1 cellular context compared by ENCODE assay signal in the genomic region with DNA sequence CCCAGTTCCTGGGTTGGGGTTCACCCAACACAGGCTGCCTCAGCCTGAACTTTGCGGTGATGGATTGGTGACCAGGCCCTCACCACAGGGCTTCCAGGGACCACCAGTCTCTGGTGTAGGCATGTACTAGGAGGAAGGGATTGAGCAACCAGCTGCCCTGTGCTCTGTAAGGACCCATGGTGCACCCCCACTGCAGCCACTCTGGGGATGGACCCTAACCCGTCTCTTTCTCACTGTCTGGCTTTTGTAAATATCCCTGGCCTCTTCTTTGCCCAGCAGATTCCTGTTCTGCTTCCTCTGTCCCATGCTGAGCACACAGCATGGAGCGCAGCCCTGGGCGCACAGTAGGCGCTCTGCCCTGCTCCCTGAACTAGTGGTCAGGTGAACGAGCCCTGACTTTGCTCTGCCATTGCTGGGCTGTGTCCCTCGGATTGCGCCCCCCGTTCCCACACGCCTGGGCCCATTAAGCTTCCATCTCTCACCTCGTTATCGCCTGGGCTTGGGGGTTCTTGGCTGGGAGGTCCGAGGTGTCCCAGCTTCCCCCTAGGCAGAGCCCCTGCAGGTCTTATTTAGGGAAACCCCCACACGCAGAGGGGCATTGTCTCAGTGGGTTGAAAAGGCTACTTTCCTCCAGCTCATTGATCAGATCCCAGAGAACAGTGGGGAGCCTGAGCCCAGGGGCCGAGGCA.
TF ChIP-seq lines count a peak whose summit lies in the region.

No MANE protein-coding gene starts in this region.

TF ChIP-seq in HepG2, 621 proteins besides CTCF, POLR2A, EP300 and RAD21 (continued from another document):
- TF ChIP-seq, protein P1, sequence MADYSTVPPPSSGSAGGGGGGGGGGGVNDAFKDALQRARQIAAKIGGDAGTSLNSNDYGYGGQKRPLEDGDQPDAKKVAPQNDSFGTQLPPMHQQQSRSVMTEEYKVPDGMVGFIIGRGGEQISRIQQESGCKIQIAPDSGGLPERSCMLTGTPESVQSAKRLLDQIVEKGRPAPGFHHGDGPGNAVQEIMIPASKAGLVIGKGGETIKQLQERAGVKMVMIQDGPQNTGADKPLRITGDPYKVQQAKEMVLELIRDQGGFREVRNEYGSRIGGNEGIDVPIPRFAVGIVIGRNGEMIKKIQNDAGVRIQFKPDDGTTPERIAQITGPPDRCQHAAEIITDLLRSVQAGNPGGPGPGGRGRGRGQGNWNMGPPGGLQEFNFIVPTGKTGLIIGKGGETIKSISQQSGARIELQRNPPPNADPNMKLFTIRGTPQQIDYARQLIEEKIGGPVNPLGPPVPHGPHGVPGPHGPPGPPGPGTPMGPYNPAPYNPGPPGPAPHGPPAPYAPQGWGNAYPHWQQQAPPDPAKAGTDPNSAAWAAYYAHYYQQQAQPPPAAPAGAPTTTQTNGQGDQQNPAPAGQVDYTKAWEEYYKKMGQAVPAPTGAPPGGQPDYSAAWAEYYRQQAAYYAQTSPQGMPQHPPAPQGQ (CRISPR knock-in tag; IDR thresholded peaks at IDR 0.05; ENCODE audit: borderline replicate concordance) = no peak
- TF ChIP-seq, protein P2, sequence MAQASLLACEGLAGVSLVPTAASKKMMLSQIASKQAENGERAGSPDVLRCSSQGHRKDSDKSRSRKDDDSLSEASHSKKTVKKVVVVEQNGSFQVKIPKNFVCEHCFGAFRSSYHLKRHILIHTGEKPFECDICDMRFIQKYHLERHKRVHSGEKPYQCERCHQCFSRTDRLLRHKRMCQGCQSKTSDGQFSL (CRISPR knock-in tag; IDR thresholded peaks at IDR 0.05) = peak; percentile 62; the same call in 1 of the 2 replicates
- TF ChIP-seq, protein P3, sequence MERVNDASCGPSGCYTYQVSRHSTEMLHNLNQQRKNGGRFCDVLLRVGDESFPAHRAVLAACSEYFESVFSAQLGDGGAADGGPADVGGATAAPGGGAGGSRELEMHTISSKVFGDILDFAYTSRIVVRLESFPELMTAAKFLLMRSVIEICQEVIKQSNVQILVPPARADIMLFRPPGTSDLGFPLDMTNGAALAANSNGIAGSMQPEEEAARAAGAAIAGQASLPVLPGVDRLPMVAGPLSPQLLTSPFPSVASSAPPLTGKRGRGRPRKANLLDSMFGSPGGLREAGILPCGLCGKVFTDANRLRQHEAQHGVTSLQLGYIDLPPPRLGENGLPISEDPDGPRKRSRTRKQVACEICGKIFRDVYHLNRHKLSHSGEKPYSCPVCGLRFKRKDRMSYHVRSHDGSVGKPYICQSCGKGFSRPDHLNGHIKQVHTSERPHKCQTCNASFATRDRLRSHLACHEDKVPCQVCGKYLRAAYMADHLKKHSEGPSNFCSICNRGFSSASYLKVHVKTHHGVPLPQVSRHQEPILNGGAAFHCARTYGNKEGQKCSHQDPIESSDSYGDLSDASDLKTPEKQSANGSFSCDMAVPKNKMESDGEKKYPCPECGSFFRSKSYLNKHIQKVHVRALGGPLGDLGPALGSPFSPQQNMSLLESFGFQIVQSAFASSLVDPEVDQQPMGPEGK (CRISPR knock-in tag; IDR thresholded peaks at IDR 0.05) = no peak
- no peak for TF ChIP-seq HOXA7 (CRISPR knock-in tag; IDR thresholded peaks at IDR 0.05)
- no peak for TF ChIP-seq ZNF30 (CRISPR knock-in tag; IDR thresholded peaks at IDR 0.05)
- TF ChIP-seq EHMT2 (IDR thresholded peaks at IDR 0.05; ENCODE audit: borderline replicate concordance, low read depth, low read length) = no peak
- TF ChIP-seq, protein P4, sequence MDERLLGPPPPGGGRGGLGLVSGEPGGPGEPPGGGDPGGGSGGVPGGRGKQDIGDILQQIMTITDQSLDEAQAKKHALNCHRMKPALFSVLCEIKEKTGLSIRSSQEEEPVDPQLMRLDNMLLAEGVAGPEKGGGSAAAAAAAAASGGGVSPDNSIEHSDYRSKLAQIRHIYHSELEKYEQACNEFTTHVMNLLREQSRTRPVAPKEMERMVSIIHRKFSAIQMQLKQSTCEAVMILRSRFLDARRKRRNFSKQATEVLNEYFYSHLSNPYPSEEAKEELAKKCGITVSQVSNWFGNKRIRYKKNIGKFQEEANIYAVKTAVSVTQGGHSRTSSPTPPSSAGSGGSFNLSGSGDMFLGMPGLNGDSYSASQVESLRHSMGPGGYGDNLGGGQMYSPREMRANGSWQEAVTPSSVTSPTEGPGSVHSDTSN (CRISPR knock-in tag; IDR thresholded peaks at IDR 0.05) = no peak
- TF ChIP-seq ZNF335 (CRISPR knock-in tag; IDR thresholded peaks at IDR 0.05) = no peak
- TF ChIP-seq ZNF7 (CRISPR knock-in tag; IDR thresholded peaks at IDR 0.05) = peak; percentile 73; the same call in 1 of the 2 replicates
- no peak for TF ChIP-seq PAX8 (CRISPR knock-in tag; IDR thresholded peaks at IDR 0.05; ENCODE audit: borderline replicate concordance)
- TF ChIP-seq ZBTB1 (CRISPR knock-in tag; IDR thresholded peaks at IDR 0.05; ENCODE audit: borderline replicate concordance) = no peak
- TF ChIP-seq, protein P5, sequence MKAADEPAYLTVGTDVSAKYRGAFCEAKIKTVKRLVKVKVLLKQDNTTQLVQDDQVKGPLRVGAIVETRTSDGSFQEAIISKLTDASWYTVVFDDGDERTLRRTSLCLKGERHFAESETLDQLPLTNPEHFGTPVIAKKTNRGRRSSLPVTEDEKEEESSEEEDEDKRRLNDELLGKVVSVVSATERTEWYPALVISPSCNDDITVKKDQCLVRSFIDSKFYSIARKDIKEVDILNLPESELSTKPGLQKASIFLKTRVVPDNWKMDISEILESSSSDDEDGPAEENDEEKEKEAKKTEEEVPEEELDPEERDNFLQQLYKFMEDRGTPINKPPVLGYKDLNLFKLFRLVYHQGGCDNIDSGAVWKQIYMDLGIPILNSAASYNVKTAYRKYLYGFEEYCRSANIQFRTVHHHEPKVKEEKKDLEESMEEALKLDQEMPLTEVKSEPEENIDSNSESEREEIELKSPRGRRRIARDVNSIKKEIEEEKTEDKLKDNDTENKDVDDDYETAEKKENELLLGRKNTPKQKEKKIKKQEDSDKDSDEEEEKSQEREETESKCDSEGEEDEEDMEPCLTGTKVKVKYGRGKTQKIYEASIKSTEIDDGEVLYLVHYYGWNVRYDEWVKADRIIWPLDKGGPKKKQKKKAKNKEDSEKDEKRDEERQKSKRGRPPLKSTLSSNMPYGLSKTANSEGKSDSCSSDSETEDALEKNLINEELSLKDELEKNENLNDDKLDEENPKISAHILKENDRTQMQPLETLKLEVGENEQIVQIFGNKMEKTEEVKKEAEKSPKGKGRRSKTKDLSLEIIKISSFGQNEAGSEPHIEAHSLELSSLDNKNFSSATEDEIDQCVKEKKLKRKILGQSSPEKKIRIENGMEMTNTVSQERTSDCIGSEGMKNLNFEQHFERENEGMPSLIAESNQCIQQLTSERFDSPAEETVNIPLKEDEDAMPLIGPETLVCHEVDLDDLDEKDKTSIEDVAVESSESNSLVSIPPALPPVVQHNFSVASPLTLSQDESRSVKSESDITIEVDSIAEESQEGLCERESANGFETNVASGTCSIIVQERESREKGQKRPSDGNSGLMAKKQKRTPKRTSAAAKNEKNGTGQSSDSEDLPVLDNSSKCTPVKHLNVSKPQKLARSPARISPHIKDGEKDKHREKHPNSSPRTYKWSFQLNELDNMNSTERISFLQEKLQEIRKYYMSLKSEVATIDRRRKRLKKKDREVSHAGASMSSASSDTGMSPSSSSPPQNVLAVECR (CRISPR knock-in tag; IDR thresholded peaks at IDR 0.05; ENCODE audit: borderline replicate concordance) = no peak
- TF ChIP-seq ZSCAN31 (CRISPR knock-in tag; IDR thresholded peaks at IDR 0.05; ENCODE audit: low read depth) = no peak
- no peak for TF ChIP-seq ZFX (CRISPR knock-in tag; IDR thresholded peaks at IDR 0.05; ENCODE audit: low read depth)
- TF ChIP-seq IRX3 (CRISPR knock-in tag; IDR thresholded peaks at IDR 0.05; ENCODE audit: borderline replicate concordance, low read depth) = no peak
- TF ChIP-seq TGIF2 (CRISPR knock-in tag; IDR thresholded peaks at IDR 0.05) = no peak
- TF ChIP-seq HMG20B (CRISPR knock-in tag; conservative IDR thresholded peaks at IDR 0.05) = no peak
- TF ChIP-seq ZKSCAN1 (IDR thresholded peaks at IDR 0.05; ENCODE audit: low read length) = peak; percentile 88
- TF ChIP-seq FOSL2 (CRISPR knock-in tag; IDR thresholded peaks at IDR 0.05) = no peak
- no peak for TF ChIP-seq BORCS8-MEF2B (CRISPR knock-in tag; IDR thresholded peaks at IDR 0.05)
- TF ChIP-seq CEBPG (CRISPR knock-in tag; IDR thresholded peaks at IDR 0.05) = peak; percentile 16; the same call in 1 of the 2 replicates
- no peak for TF ChIP-seq KDM6A (CRISPR knock-in tag; IDR thresholded peaks at IDR 0.05; ENCODE audit: low read depth)
- 0 out of 2 replicates have a peak, but pooled peaks have one; percentile 9 for TF ChIP-seq FOXA3 (CRISPR knock-in tag; IDR thresholded peaks at IDR 0.05)
- TF ChIP-seq SMAD9 (CRISPR knock-in tag; IDR thresholded peaks at IDR 0.05) = no peak
- TF ChIP-seq, protein P6, sequence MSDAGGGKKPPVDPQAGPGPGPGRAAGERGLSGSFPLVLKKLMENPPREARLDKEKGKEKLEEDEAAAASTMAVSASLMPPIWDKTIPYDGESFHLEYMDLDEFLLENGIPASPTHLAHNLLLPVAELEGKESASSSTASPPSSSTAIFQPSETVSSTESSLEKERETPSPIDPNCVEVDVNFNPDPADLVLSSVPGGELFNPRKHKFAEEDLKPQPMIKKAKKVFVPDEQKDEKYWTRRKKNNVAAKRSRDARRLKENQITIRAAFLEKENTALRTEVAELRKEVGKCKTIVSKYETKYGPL (CRISPR knock-in tag; IDR thresholded peaks at IDR 0.05) = no peak
- no peak for TF ChIP-seq AGO1 (IDR thresholded peaks at IDR 0.05; ENCODE audit: low read depth, low read length, poor library complexity, severe bottlenecking)
- TF ChIP-seq, protein P7, sequence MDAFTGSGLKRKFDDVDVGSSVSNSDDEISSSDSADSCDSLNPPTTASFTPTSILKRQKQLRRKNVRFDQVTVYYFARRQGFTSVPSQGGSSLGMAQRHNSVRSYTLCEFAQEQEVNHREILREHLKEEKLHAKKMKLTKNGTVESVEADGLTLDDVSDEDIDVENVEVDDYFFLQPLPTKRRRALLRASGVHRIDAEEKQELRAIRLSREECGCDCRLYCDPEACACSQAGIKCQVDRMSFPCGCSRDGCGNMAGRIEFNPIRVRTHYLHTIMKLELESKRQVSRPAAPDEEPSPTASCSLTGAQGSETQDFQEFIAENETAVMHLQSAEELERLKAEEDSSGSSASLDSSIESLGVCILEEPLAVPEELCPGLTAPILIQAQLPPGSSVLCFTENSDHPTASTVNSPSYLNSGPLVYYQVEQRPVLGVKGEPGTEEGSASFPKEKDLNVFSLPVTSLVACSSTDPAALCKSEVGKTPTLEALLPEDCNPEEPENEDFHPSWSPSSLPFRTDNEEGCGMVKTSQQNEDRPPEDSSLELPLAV (CRISPR knock-in tag; conservative IDR thresholded peaks at IDR 0.05; ENCODE audit: low read depth) = no peak
- no peak for TF ChIP-seq NCOA2 (CRISPR knock-in tag; IDR thresholded peaks at IDR 0.05)
- no peak for TF ChIP-seq TEAD2 (CRISPR knock-in tag; IDR thresholded peaks at IDR 0.05)
- TF ChIP-seq, protein P8, sequence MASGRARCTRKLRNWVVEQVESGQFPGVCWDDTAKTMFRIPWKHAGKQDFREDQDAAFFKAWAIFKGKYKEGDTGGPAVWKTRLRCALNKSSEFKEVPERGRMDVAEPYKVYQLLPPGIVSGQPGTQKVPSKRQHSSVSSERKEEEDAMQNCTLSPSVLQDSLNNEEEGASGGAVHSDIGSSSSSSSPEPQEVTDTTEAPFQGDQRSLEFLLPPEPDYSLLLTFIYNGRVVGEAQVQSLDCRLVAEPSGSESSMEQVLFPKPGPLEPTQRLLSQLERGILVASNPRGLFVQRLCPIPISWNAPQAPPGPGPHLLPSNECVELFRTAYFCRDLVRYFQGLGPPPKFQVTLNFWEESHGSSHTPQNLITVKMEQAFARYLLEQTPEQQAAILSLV (CRISPR knock-in tag; IDR thresholded peaks at IDR 0.05; ENCODE audit: borderline replicate concordance) = no peak
- TF ChIP-seq, protein P9, sequence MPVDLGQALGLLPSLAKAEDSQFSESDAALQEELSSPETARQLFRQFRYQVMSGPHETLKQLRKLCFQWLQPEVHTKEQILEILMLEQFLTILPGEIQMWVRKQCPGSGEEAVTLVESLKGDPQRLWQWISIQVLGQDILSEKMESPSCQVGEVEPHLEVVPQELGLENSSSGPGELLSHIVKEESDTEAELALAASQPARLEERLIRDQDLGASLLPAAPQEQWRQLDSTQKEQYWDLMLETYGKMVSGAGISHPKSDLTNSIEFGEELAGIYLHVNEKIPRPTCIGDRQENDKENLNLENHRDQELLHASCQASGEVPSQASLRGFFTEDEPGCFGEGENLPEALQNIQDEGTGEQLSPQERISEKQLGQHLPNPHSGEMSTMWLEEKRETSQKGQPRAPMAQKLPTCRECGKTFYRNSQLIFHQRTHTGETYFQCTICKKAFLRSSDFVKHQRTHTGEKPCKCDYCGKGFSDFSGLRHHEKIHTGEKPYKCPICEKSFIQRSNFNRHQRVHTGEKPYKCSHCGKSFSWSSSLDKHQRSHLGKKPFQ (CRISPR knock-in tag; IDR thresholded peaks at IDR 0.05; ENCODE audit: insufficient replicate concordance) = no peak
- TF ChIP-seq NR1H2 (CRISPR knock-in tag; IDR thresholded peaks at IDR 0.05; ENCODE audit: borderline replicate concordance, low read depth) = no peak
- no peak for TF ChIP-seq ZNF343 (CRISPR knock-in tag; IDR thresholded peaks at IDR 0.05)
- 0 out of 2 replicates have a peak, but pooled peaks have one; percentile 19 for TF ChIP-seq SALL1 (CRISPR knock-in tag; IDR thresholded peaks at IDR 0.05)
- TF ChIP-seq, protein P10, sequence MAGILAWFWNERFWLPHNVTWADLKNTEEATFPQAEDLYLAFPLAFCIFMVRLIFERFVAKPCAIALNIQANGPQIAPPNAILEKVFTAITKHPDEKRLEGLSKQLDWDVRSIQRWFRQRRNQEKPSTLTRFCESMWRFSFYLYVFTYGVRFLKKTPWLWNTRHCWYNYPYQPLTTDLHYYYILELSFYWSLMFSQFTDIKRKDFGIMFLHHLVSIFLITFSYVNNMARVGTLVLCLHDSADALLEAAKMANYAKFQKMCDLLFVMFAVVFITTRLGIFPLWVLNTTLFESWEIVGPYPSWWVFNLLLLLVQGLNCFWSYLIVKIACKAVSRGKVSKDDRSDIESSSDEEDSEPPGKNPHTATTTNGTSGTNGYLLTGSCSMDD (CRISPR knock-in tag; IDR thresholded peaks at IDR 0.05) = no peak
- no peak for TF ChIP-seq KDM5A (IDR thresholded peaks at IDR 0.05; ENCODE audit: borderline replicate concordance, low read length)
- no peak for TF ChIP-seq ZNF614 (CRISPR knock-in tag; IDR thresholded peaks at IDR 0.05; ENCODE audit: borderline replicate concordance)
- no peak for TF ChIP-seq YEATS2 (CRISPR knock-in tag; IDR thresholded peaks at IDR 0.05; ENCODE audit: borderline replicate concordance)
TF ChIP-seq in HepG2: peak in this region for 6.
